ENCODE assay signal across 9 cellular contexts in the genomic region with DNA sequence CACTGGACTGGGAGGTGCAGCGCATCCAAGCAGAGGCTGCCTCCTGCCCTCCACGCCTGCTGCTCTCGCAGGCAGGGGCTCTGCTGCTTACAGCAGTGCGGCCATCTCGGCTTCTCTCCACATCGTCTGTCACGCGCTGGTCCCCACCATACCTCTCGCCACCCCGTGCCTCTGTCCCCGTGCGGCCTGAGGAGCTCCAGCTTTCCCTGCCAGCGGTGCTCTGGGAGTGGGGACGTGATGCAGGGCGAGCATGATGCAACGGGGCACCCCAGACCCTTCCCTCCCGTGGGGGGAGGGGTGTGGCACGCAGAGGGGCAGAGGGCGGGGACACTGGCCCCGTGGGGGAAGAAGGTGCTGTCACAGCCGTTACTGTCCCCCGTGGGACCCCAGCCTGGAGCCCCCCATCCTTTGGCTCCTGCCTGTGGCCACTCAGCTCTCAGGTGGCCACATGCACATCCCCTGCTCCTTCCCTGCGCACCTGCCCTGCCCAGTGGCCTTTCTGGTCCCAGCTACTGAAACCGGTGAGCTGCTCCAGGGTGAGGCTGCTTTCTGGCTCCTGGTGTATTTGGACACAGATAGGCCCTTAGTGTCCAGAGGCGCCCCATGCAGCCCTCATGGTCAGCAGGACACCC.
"Had no signal": no experiment of that assay in that cellular context is flagged by ENCODE, and none has a peak within 500 bp of the region (broad histone marks: within the 10 kb centered on the region; RNA-seq: fewer than 3 reads in every experiment).

No MANE protein-coding gene starts in this region.

- H3K4me3 ChIP-seq: cardiac muscle cell, colonic mucosa, lung, tibial nerve had no signal

- H3K9me3 ChIP-seq: colonic mucosa, tibial nerve had no signal

- ATAC-seq: activated naive CD8-positive, alpha-beta T cell treated with anti-CD3 and anti-CD28 coated beads, Interleukin-2, amount 50 U/mL, for 24 hours; naive thymus-derived CD8-positive, alpha-beta T cell had no signal

- DNase-seq: activated CD4-positive, alpha-beta memory T cell treated with anti-CD3 and anti-CD28 coated beads, Interleukin-2, amount 10 ng/mL, durations not matched to agents 7 days and 5 days; activated CD8-positive, alpha-beta memory T cell treated with anti-CD3 and anti-CD28 coated beads, Interleukin-2, amount 50 U/mL, for 4 hours; activated naive CD4-positive, alpha-beta T cell; activated naive CD8-positive, alpha-beta T cell treated with anti-CD3 and anti-CD28 coated beads, Interleukin-2, amount 50 U/mL, for 24 hours; colonic mucosa; naive thymus-derived CD8-positive, alpha-beta T cell had no signal

- H3K27me3 ChIP-seq: cardiac muscle cell, colonic mucosa, tibial nerve had no signal

- H3K27ac ChIP-seq: cardiac muscle cell, colonic mucosa, tibial nerve had no signal

- H3K4me1 ChIP-seq: colonic mucosa had no signal
